In the genomic region with DNA sequence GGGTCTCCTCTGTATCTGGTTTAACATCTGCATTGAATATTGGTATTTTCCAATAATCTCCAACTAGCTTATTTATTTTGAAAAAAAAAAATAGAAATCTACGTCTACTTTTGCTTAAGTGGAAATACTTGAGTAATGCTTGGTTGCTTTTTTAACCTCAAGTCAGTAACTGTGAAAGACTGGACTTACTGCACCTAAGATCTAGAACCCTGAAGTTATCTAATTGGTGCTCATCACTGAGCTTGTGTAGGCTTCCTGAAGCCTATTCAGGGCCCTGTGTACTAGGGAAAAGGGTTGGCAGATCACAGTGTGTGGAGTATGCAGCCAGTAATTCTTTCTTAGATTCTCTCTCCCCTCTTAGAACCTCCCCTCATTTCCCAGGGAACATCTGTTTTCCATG, we compare ENCODE assay signal across 1 cellular context.
TF ChIP-seq lines count a peak whose summit lies in the region.

No MANE protein-coding gene starts in this region.

TF ChIP-seq in IMR-90, 13 proteins besides CTCF, POLR2A, EP300 and RAD21 (continued from another document):
- TF ChIP-seq SMC3 (IDR thresholded peaks at IDR 0.05; ENCODE audit: low read depth, low read length), result no peak
- TF ChIP-seq NFE2L2 (IDR thresholded peaks at IDR 0.05; ENCODE audit: low read depth, low read length), result no peak
- TF ChIP-seq RCOR1 (IDR thresholded peaks at IDR 0.05; ENCODE audit: insufficient replicate concordance, low read length), result no peak
- no peak for TF ChIP-seq FOS (IDR thresholded peaks at IDR 0.05; ENCODE audit: low read depth, low read length)
- TF ChIP-seq RFX5 (IDR thresholded peaks at IDR 0.05; ENCODE audit: low read depth, low read length), result no peak
- no peak for TF ChIP-seq MXI1 (IDR thresholded peaks at IDR 0.05; ENCODE audit: borderline replicate concordance, low read depth, low read length)
- no peak for TF ChIP-seq BHLHE40 (IDR thresholded peaks at IDR 0.05; ENCODE audit: low read depth, low read length)
- TF ChIP-seq CHD1 (IDR thresholded peaks at IDR 0.05; ENCODE audit: low read depth, low read length), result no peak
